In genomic region chr4:121150486-121150885, GRCh38 we compare ENCODE assay signal across 24 cellular contexts. TPM values are rescaled to one million over a fixed set of nuclear protein-coding genes. Genes with fewer than 3 reads are reported as not detected.
DNase-seq lines count a peak whose midpoint lies in the region; ATAC-seq and TF ChIP-seq lines count a peak whose summit lies in the region.
"Had no signal": no experiment of that assay in that cellular context is flagged by ENCODE, and none has a peak within 500 bp of the region (broad histone marks: within the 10 kb centered on the region; RNA-seq: fewer than 3 reads in every experiment).

No MANE protein-coding gene starts in this region.

- H3K27me3 Mint-ChIP-seq in activated CD4-positive, alpha-beta memory T cell treated with anti-CD3 and anti-CD28 coated beads for 36 hours, result no peaks in the 10 kb centered on the region
- H3K27me3 Mint-ChIP-seq in activated CD4-positive, alpha-beta memory T cell treated with anti-CD3 and anti-CD28 coated beads, Interleukin-2, amount 10 ng/mL, durations not matched to agents 7 days and 5 days, result peaks cover 3% of the 10 kb centered on the region

- peaks cover 24% of the 10 kb centered on the region for H3K36me3 Mint-ChIP-seq in activated CD4-positive, alpha-beta memory T cell treated with anti-CD3 and anti-CD28 coated beads for 36 hours
- H3K36me3 Mint-ChIP-seq in activated CD4-positive, alpha-beta memory T cell treated with anti-CD3 and anti-CD28 coated beads, Interleukin-2, amount 10 ng/mL, durations not matched to agents 7 days and 5 days (ENCODE audit: low read depth), result no peaks in the 10 kb centered on the region
- H3K36me3 Mint-ChIP-seq: WTC11 had no signal

- H3K9me2 ChIP-seq in MM.1S (replicated peaks; ENCODE audit: insufficient read depth, low read length) (no peaks in the 10 kb centered on the region), GM23248 (ENCODE audit: insufficient read depth) (no peaks in the 10 kb centered on the region)

- H3K27ac ChIP-seq in MM.1S (ENCODE audit: low read length) (peak overlapping the region; percentile 8; the same call in 1 of the 2 replicates), lower lobe of right lung (peak overlapping the region; percentile 15), GM23248 (no peak overlapping the region)
- H3K27ac ChIP-seq: body of pancreas, gastrocnemius medialis, ovary, skin epidermis had no signal

- TF ChIP-seq CTCF in MM.1S (IDR thresholded peaks at IDR 0.05; ENCODE audit: low read length) (no peak), lower lobe of right lung (IDR thresholded peaks at IDR 0.05) (no peak)

- H4K20me1 ChIP-seq in MM.1S (ENCODE audit: insufficient read depth, low read length), result no peaks in the 10 kb centered on the region
- no peaks in the 10 kb centered on the region for H4K20me1 ChIP-seq in GM23248 (ENCODE audit: insufficient read depth)

- no peak overlapping the region for H3K9ac ChIP-seq in MM.1S (ENCODE audit: low read length)
- no peak overlapping the region for H3K9ac ChIP-seq in GM23248

- H3K79me2 ChIP-seq in MM.1S (ENCODE audit: low read length), result no peaks in the 10 kb centered on the region
- no peaks in the 10 kb centered on the region for H3K79me2 ChIP-seq in GM23248 (ENCODE audit: insufficient read depth)

- 94 to 96% methylated on average over 1 of the region's 1 CpG for WGBS in GM23248 (ENCODE audit: low coverage in 1 of 2, low lambda C conversion rate in 2 of 2, missing lambda C conversion rate in 2 of 2), 2 experiments

- H3K27me3 ChIP-seq in MM.1S (replicated peaks; ENCODE audit: insufficient read depth, low read length) (no peaks in the 10 kb centered on the region), lower lobe of right lung (ENCODE audit: low read depth) (no peaks in the 10 kb centered on the region), GM23248 (replicated peaks; ENCODE audit: insufficient read depth) (no peaks in the 10 kb centered on the region)
- H3K27me3 ChIP-seq: body of pancreas, gastrocnemius medialis, ovary, upper lobe of left lung had no signal

- H3K4me2 ChIP-seq in MM.1S (ENCODE audit: low read depth, low read length) (no peak overlapping the region), GM23248 (ENCODE audit: unreplicated experiment) (no peak overlapping the region)

- H3K4me1 ChIP-seq in MM.1S (ENCODE audit: low read length) (peaks cover 21% of the 10 kb centered on the region), lower lobe of right lung (peaks cover 17% of the 10 kb centered on the region), GM23248 (ENCODE audit: insufficient read depth) (peaks cover 51% of the 10 kb centered on the region)
- H3K4me1 ChIP-seq: BE2C, body of pancreas, gastrocnemius medialis had no signal

- no peak overlapping the region for H3K27ac Mint-ChIP-seq in activated CD4-positive, alpha-beta memory T cell treated with anti-CD3 and anti-CD28 coated beads for 36 hours
- H3K27ac Mint-ChIP-seq in activated CD4-positive, alpha-beta memory T cell treated with anti-CD3 and anti-CD28 coated beads, Interleukin-2, amount 10 ng/mL, durations not matched to agents 7 days and 5 days, result no peak overlapping the region
- H3K27ac Mint-ChIP-seq: nephron progenitor cell, WTC11 had no signal

- POLR2A ChIA-PET in activated CD4-positive, alpha-beta memory T cell treated with anti-CD3 and anti-CD28 coated beads for 36 hours (lab: Charles Lee), result interaction anchor here (0.9 to 1.3 kb wide), 2 partner anchors 13 to 50 kb away, joined by 3 to 4 read pairs; no protein-coding TSS in a partner anchor
- POLR2A ChIA-PET in activated CD4-positive, alpha-beta memory T cell treated with anti-CD3 and anti-CD28 coated beads, Interleukin-2, amount 10 ng/mL, durations not matched to agents 7 days and 5 days (lab: Charles Lee), result interaction anchor here (1.1 kb wide), 1 partner anchor 15 kb away, joined by 3 read pairs; no protein-coding TSS in a partner anchor

- peaks cover 42% of the 10 kb centered on the region for H3K4me1 Mint-ChIP-seq in activated CD4-positive, alpha-beta memory T cell treated with anti-CD3 and anti-CD28 coated beads for 36 hours (ENCODE audit: low read depth)
- H3K4me1 Mint-ChIP-seq in activated CD4-positive, alpha-beta memory T cell treated with anti-CD3 and anti-CD28 coated beads, Interleukin-2, amount 10 ng/mL, durations not matched to agents 7 days and 5 days, result peaks cover 41% of the 10 kb centered on the region
- H3K4me1 Mint-ChIP-seq: WTC11 had no signal

- DNase-seq in activated CD4-positive, alpha-beta memory T cell treated with anti-CD3 and anti-CD28 coated beads for 36 hours, result peak; percentile 21
- DNase-seq in activated CD4-positive, alpha-beta memory T cell treated with anti-CD3 and anti-CD28 coated beads, Interleukin-2, amount 10 ng/mL, durations not matched to agents 7 days and 5 days, result no peak
- DNase-seq in MM.1S (peak; percentile 46), lower lobe of right lung (no peak), GM23248 (no peak), NCI-H2081 (lab: John Stamatoyannopoulos, UW) (no peak), NOMO-1 (lab: John Stamatoyannopoulos, UW; ENCODE audit: unreplicated experiment in 2 of 2) (no peak)
- DNase-seq: activated CD8-positive, alpha-beta memory T cell treated with anti-CD3 and anti-CD28 coated beads for 24 hours; BE2C; body of pancreas; DMS53; gastrocnemius medialis; NCI-H1092; NCI-H187; NCI-H524 treated with DMSO at 0.1 percent for 48 hours; nephron progenitor cell; ovary; retina; SHP77; stimulated activated CD8-positive, alpha-beta memory T cell treated with anti-CD3 and anti-CD28 coated beads, Interleukin-4, amount 100 ng/mL, for 48 hours; upper lobe of left lung had no signal

- ATAC-seq in GM18867 (IDR thresholded peaks at IDR 0.05; ENCODE audit: unreplicated experiment) (peak; percentile 51), lower lobe of right lung (peak in 1 of 2 donors; percentile 39)
- ATAC-seq: body of pancreas, gastrocnemius medialis, WTC11 had no signal

- H3K36me3 ChIP-seq in MM.1S (replicated peaks; ENCODE audit: insufficient read depth, low read length) (no peaks in the 10 kb centered on the region), lower lobe of right lung (no peaks in the 10 kb centered on the region), GM23248 (ENCODE audit: low read depth) (no peaks in the 10 kb centered on the region)
- H3K36me3 ChIP-seq: BE2C, gastrocnemius medialis, ovary, upper lobe of left lung had no signal

- H3F3A ChIP-seq in MM.1S (ENCODE audit: insufficient read depth, low read length), result no peaks in the 10 kb centered on the region
- H3F3A ChIP-seq in GM23248 (ENCODE audit: insufficient read depth), result peaks cover 21% of the 10 kb centered on the region

- in situ Hi-C loops in GM23248 (cut with MboI), result no loop called here

- no peak overlapping the region for H3K4me3 Mint-ChIP-seq in activated CD4-positive, alpha-beta memory T cell treated with anti-CD3 and anti-CD28 coated beads for 36 hours
- no peak overlapping the region for H3K4me3 Mint-ChIP-seq in activated CD4-positive, alpha-beta memory T cell treated with anti-CD3 and anti-CD28 coated beads, Interleukin-2, amount 10 ng/mL, durations not matched to agents 7 days and 5 days
- H3K4me3 Mint-ChIP-seq: nephron progenitor cell, WTC11 had no signal

- intact Hi-C loops in activated CD4-positive, alpha-beta memory T cell treated with anti-CD3 and anti-CD28 coated beads for 36 hours (cut with micrococcal nuclease), result loop anchor here (5.0 kb wide), 1 partner anchor 362 kb away; no protein-coding TSS in a partner anchor
- intact Hi-C loops in lower lobe of right lung (cut with DNase I), result no loop called here

- H2AFZ ChIP-seq in MM.1S (ENCODE audit: low read length) (no peak overlapping the region), GM23248 (no peak overlapping the region)

- H3K4me3 ChIP-seq in MM.1S (ENCODE audit: low read length) (no peak overlapping the region), lower lobe of right lung (no peak overlapping the region), GM23248 (no peak overlapping the region)
- H3K4me3 ChIP-seq: body of pancreas, gastrocnemius medialis, ovary, skin epidermis, upper lobe of left lung had no signal

- H3K9me3 Mint-ChIP-seq in activated CD4-positive, alpha-beta memory T cell treated with anti-CD3 and anti-CD28 coated beads for 36 hours, result no peaks in the 10 kb centered on the region
- H3K9me3 Mint-ChIP-seq in activated CD4-positive, alpha-beta memory T cell treated with anti-CD3 and anti-CD28 coated beads, Interleukin-2, amount 10 ng/mL, durations not matched to agents 7 days and 5 days, result no peaks in the 10 kb centered on the region
- H3K9me3 Mint-ChIP-seq: nephron progenitor cell, WTC11 had no signal

- CTCF ChIA-PET in activated CD4-positive, alpha-beta memory T cell treated with anti-CD3 and anti-CD28 coated beads for 36 hours (lab: Charles Lee), result no interaction called here
- CTCF ChIA-PET in activated CD4-positive, alpha-beta memory T cell treated with anti-CD3 and anti-CD28 coated beads, Interleukin-2, amount 10 ng/mL, durations not matched to agents 7 days and 5 days (lab: Charles Lee), result interaction anchor here (3.1 kb wide), 1 partner anchor 40 kb away, joined by 19 read pairs; no protein-coding TSS in a partner anchor

- H3K9me3 ChIP-seq in MM.1S (replicated peaks; ENCODE audit: insufficient read depth, low read length) (no peaks in the 10 kb centered on the region), lower lobe of right lung (no peaks in the 10 kb centered on the region), GM23248 (ENCODE audit: low read depth) (no peaks in the 10 kb centered on the region)
- H3K9me3 ChIP-seq: BE2C, body of pancreas, gastrocnemius medialis, ovary, upper lobe of left lung had no signal

RNA-seq across cellular contexts. Expression of gene TNIP3, which starts 13.6 kb away (rescaled TPM):
- 10 to 100 TPM; 12.0 to 12.3 TPM for total RNA-seq in activated CD4-positive, alpha-beta memory T cell treated with anti-CD3 and anti-CD28 coated beads for 36 hours
- total RNA-seq in activated CD4-positive, alpha-beta memory T cell treated with anti-CD3 and anti-CD28 coated beads, Interleukin-2, amount 10 ng/mL, durations not matched to agents 7 days and 5 days, result 1 to 10 TPM; 1.2 to 1.6 TPM
- total RNA-seq in lower lobe of right lung, result 0.95 TPM
- total RNA-seq in GM23248 (2014; rRNA removed; shearing (Covaris generic)), result 0.76 and 1.4 TPM in 2 replicates
- 2.2 TPM in 2 replicates for polyA plus RNA-seq in GM23248 (2016; fragmentation: Nextera tagmentation; extraction: Ambion mirVana)
- total RNA-seq: body of pancreas, gastrocnemius medialis, WTC11 had no signal

Comparison
In these comparisons a context has a peak if more than half of its experiments do, and no peak if none do; other contexts are left out.
1. DNase-seq: peak in activated CD4-positive, alpha-beta memory T cell treated with anti-CD3 and anti-CD28 coated beads for 36 hours (single experiment) and MM.1S (single experiment); none in activated CD4-positive, alpha-beta memory T cell treated with anti-CD3 and anti-CD28 coated beads, Interleukin-2, amount 10 ng/mL, durations not matched to agents 7 days and 5 days (single experiment), lower lobe of right lung (single experiment), GM23248 (single experiment), NCI-H2081 (0 of 2) and NOMO-1 (0 of 2).